In the genomic region with DNA sequence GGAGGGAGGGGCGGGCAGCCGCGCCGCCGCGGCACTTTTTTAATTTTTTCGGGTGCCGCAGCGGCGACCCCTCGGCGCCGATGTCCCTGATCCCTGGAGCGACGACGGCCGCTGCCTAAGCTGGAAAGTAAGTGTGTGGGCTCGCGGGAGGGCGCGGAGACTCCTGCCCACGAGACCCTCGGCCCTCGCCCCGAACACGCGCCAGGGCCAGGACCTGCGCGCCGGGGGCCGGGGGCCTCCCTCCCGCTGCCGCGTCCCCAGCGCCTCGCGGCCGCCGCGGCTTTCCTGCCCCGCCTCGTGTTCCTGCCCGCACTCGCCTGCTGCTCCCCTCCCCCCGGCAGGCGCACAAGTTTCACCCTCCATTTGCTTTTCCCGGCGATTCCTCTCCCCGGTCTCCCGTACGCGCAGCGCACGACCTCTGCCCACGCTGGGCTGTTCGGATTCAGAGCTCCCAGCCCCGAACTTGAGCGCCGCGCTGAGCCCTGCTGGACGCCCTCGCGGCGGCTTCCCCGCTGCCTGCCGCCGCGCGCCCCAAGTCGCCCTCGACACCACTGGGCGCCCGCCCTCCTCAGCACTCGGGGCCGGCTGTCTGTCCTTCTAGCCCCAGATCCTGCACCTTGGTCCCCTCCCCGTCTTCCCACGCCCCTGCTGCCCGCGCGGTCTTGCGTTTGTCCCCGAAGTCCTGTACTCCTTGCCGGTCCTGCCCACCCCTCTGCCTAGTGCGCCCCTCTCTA, we compare ENCODE assay signal across 8 cellular contexts.
DNase-seq lines count a peak whose midpoint lies in the region; ATAC-seq and TF ChIP-seq lines count a peak whose summit lies in the region.

No MANE protein-coding gene starts in this region.

- peak; percentile 40 for ATAC-seq in GM18907 (IDR thresholded peaks at IDR 0.05; ENCODE audit: unreplicated experiment)
- ATAC-seq in HG03159 (IDR thresholded peaks at IDR 0.05; ENCODE audit: unreplicated experiment): peak; percentile 38

- TF ChIP-seq POLR2A in erythroblast (IDR thresholded peaks at IDR 0.05; ENCODE audit: low read length): no peak

- H3K4me1 ChIP-seq in mucosa of stomach (ENCODE audit: control insufficient read depth, insufficient read depth, low read length): peaks cover 20% of the 10 kb centered on the region

- no peaks in the 10 kb centered on the region for H3K27me3 ChIP-seq in mucosa of stomach (ENCODE audit: control insufficient read depth, insufficient read depth, low read length)

- no peaks in the 10 kb centered on the region for H3K9me3 ChIP-seq in mucosa of stomach (ENCODE audit: control insufficient read depth, low read length)

- H3K9ac ChIP-seq in mucosa of stomach (ENCODE audit: low read length): peak overlapping the region; percentile 73

- H3K36me3 ChIP-seq in mucosa of stomach (ENCODE audit: control insufficient read depth, insufficient read depth, low read length): no peaks in the 10 kb centered on the region

- no peak for TF ChIP-seq CTCF in AG10803 (conservative IDR thresholded peaks at IDR 0.05; ENCODE audit: low read length)

- peak; percentile 63 for DNase-seq in AG10803 (ENCODE audit: low read depth)
- peak; percentile 58 for DNase-seq in NCI-H82 treated with DMSO at 0.1 percent for 48 hours (lab: John Stamatoyannopoulos, UW; ENCODE audit: unreplicated experiment)
- peak; percentile 77 for DNase-seq in activated CD8-positive, alpha-beta memory T cell treated with anti-CD3 and anti-CD28 coated beads, Interleukin-2, amount 50 U/mL, for 48 hours
- peak; percentile 80 to 86 for DNase-seq in erythroblast (lab: John Stamatoyannopoulos, UW)
- DNase-seq in stimulated activated CD8-positive, alpha-beta memory T cell treated with anti-CD3 and anti-CD28 coated beads, Interleukin-7, amount 100 ng/mL, for 24 hours (ENCODE audit: low read depth): peak; percentile 20

- peak overlapping the region; percentile 87 for H3K4me3 ChIP-seq in AG10803 (ENCODE audit: low read length)
- peak overlapping the region; percentile 52 for H3K4me3 ChIP-seq in mucosa of stomach (ENCODE audit: low read length)

Comparison
In these comparisons a context has a peak if more than half of its experiments do, and no peak if none do; other contexts are left out.
1. Peak in every context shown above with its lines: DNase-seq, ATAC-seq and H3K4me3 ChIP-seq.
2. DNase-seq: peak in every context shown above with its lines; median percentile 83 in erythroblast; 77 in activated CD8-positive, alpha-beta memory T cell treated with anti-CD3 and anti-CD28 coated beads, Interleukin-2, amount 50 U/mL, for 48 hours; 63 in AG10803; 58 in NCI-H82 treated with DMSO at 0.1 percent for 48 hours; 20 in stimulated activated CD8-positive, alpha-beta memory T cell treated with anti-CD3 and anti-CD28 coated beads, Interleukin-7, amount 100 ng/mL, for 24 hours.